Comparison of ENCODE assay signal across 1 cellular context in genomic region chr11:93733474-93733873, GRCh38.
TF ChIP-seq lines count a peak whose summit lies in the region.

No MANE protein-coding gene starts in this region.

TF ChIP-seq in HepG2, 621 proteins besides CTCF, POLR2A, EP300 and RAD21:
- TF ChIP-seq ZNF274 (CRISPR knock-in tag; IDR thresholded peaks at IDR 0.05) (no peak), MBD4 (IDR thresholded peaks at IDR 0.05; ENCODE audit: borderline replicate concordance, low read length) (0 out of 2 replicates have a peak, but pooled peaks have one; percentile 10), POLR2G (IDR thresholded peaks at IDR 0.05; ENCODE audit: low read depth, low read length) (peak; percentile 51; the same call in 1 of the 2 replicates), RBM22 (optimal IDR thresholded peaks at IDR 0.05; ENCODE audit: low read length) (peak; percentile 92)
